Comparison of ENCODE assay signal across 9 cellular contexts in genomic region chr1:16905112-16905855, GRCh38. TPM values are rescaled to one million over a fixed set of nuclear protein-coding genes. Genes with fewer than 3 reads are reported as not detected.
DNase-seq lines count a peak whose midpoint lies in the region; ATAC-seq, FAIRE-seq and TF ChIP-seq lines count a peak whose summit lies in the region.
"Had no signal": no experiment of that assay in that cellular context is flagged by ENCODE, and none has a peak within 500 bp of the region (broad histone marks: within the 10 kb centered on the region; RNA-seq: fewer than 3 reads in every experiment).

No MANE protein-coding gene starts in this region.

- H3K36me3 ChIP-seq in ovary, result no peaks in the 10 kb centered on the region

- H3K9me3 ChIP-seq in ovary, result no peaks in the 10 kb centered on the region

- peak; percentile 59 for TF ChIP-seq EP300 in ovary (IDR thresholded peaks at IDR 0.05)

- FAIRE-seq in D721Med (lab: Jason Lieb, UNC), result no peak
- FAIRE-seq: frontal cortex had no signal

- 4 to 6% (median 5%) methylated on average over 12 of the region's 12 CpGs for WGBS in ovary, 3 donors

- H3K4me1 ChIP-seq in foreskin keratinocyte, result peaks cover 14% of the 10 kb centered on the region
- H3K4me1 ChIP-seq in ovary (ENCODE audit: insufficient read depth), result no peaks in the 10 kb centered on the region

- peak overlapping the region; percentile 55 for H3K4me3 ChIP-seq in ovary

- DNase-seq in DMS114 treated with DMSO at 0.1 percent for 48 hours (lab: John Stamatoyannopoulos, UW; ENCODE audit: unreplicated experiment) (peak; percentile 93), NCI-H510A (lab: John Stamatoyannopoulos, UW) (peak; percentile 37), foreskin keratinocyte (peak; percentile 85 to 92), ovary (peak in 2 of 5 donors; percentile 45 to 62), D721Med (ENCODE audit: insufficient read length, low spot score) (no peak)
- peak; percentile 44 for DNase-seq in activated T-cell treated with anti-CD3 and anti-CD28 coated beads, Interleukin-2, amount 50 U/mL, for 1 hour

- TF ChIP-seq CTCF in foreskin keratinocyte (conservative IDR thresholded peaks at IDR 0.05) (no peak), ovary (IDR thresholded peaks at IDR 0.05) (no peak), D721Med (IDR thresholded peaks at IDR 0.05; ENCODE audit: insufficient read depth, missing control alignments) (no peak)

- TF ChIP-seq POLR2A in ovary (IDR thresholded peaks at IDR 0.05), result peak; percentile 81

- H3K27ac ChIP-seq in foreskin keratinocyte, result peak overlapping the region; percentile 100
- peak overlapping the region; percentile 92 to 99 for H3K27ac ChIP-seq in ovary

- ATAC-seq in GM19324 (IDR thresholded peaks at IDR 0.05; ENCODE audit: low FRiP score, unreplicated experiment), result peak; percentile 78
- peak; percentile 80 for ATAC-seq in HG03196 (IDR thresholded peaks at IDR 0.05; ENCODE audit: unreplicated experiment)
- ATAC-seq in foreskin keratinocyte, result peak; percentile 76

- intact Hi-C loops in ovary (cut with DNase I), result no loop called here

- H3K27me3 ChIP-seq in foreskin keratinocyte (no peaks in the 10 kb centered on the region), ovary (no peaks in the 10 kb centered on the region)

RNA-seq across cellular contexts. Expression of gene RNU1-2, which starts 9.5 kb away (rescaled TPM):
- total RNA-seq in foreskin keratinocyte (2,556 and 4,441 TPM in 2 replicates), ovary (1,000 to 10,000 TPM in 5 of 7 donors, under 1 TPM in 2; under 0.01 to 7,521 (median 3,807) TPM)
- polyA plus RNA-seq in foreskin keratinocyte (not detected in 2 replicates), ovary (not detected)

RNA-seq across cellular contexts. Expression of gene CROCC, which starts 16.4 kb away (rescaled TPM):
- total RNA-seq in foreskin keratinocyte, result 17.1 and 17.2 TPM in 2 replicates
- 8.1 and 8.8 TPM in 2 replicates for polyA plus RNA-seq in foreskin keratinocyte
- total RNA-seq in ovary, result 10 to 100 TPM; 24.4 to 49.1 (median 33.6) TPM
- polyA plus RNA-seq in ovary, result 10 to 100 TPM in 1 of 2 donors, 1 to 10 TPM in 1; 1.7 to 33.7 TPM
